18 cellular contexts compared by ENCODE assay signal in genomic region chr22:46961591-46962290, GRCh38.
"Had no signal": no experiment of that assay in that cellular context is flagged by ENCODE, and none has a peak within 500 bp of the region (broad histone marks: within the 10 kb centered on the region; RNA-seq: fewer than 3 reads in every experiment).

No MANE protein-coding gene starts in this region.

- ATAC-seq: activated T-cell treated with anti-CD3 and anti-CD28 coated beads, Interleukin-2, amount 50 U/mL, for 4 hours; gastrocnemius medialis; left colon; right lobe of liver; stimulated activated naive B cell treated with anti-CD40 and anti-IgM and Interleukin-4, amounts not matched to agents 10 μg/mL and 1 μg/mL and 100 μg/mL, for 72 hours had no signal

- H3K9me3 Mint-ChIP-seq: activated T-cell treated with anti-CD3 and anti-CD28 coated beads, Interleukin-2, amount 50 U/mL, for 4 hours; activated T-helper 2 cell treated with anti-CD3 and anti-CD28 coated beads, Interferon-gamma antibody, Interleukin-2, Interleukin-4, amounts not matched to agents 10 μg/mL and 5 μg/mL and 100 μg/mL, durations not matched to agents 14 hours and 24 hours and 36 hours; stimulated activated naive B cell treated with anti-CD40 and anti-IgM and Interleukin-4, amounts not matched to agents 10 μg/mL and 1 μg/mL and 100 μg/mL, for 72 hours had no signal

- H3K4me3 Mint-ChIP-seq: activated T-cell treated with anti-CD3 and anti-CD28 coated beads, Interleukin-2, amount 50 U/mL, for 4 hours; stimulated activated naive B cell treated with anti-CD40 and anti-IgM and Interleukin-4, amounts not matched to agents 10 μg/mL and 1 μg/mL and 100 μg/mL, for 72 hours had no signal

- H3K27me3 Mint-ChIP-seq: stimulated activated naive B cell treated with anti-CD40 and anti-IgM and Interleukin-4, amounts not matched to agents 10 μg/mL and 1 μg/mL and 100 μg/mL, for 72 hours had no signal

- H3K27me3 ChIP-seq: esophagus squamous epithelium, gastrocnemius medialis, right lobe of liver had no signal

- H3K36me3 ChIP-seq: gastrocnemius medialis, right lobe of liver had no signal

- H3K9me3 ChIP-seq: esophagus squamous epithelium, gastrocnemius medialis, right lobe of liver had no signal

- H3K27ac ChIP-seq: coronary artery, esophagus squamous epithelium, gastrocnemius medialis, parathyroid adenoma, right lobe of liver had no signal

- H3K27ac Mint-ChIP-seq: activated T-helper 2 cell treated with anti-CD3 and anti-CD28 coated beads, Interferon-gamma antibody, Interleukin-2, Interleukin-4, amounts not matched to agents 10 μg/mL and 5 μg/mL and 100 μg/mL, durations not matched to agents 14 hours and 24 hours and 36 hours; stimulated activated naive B cell treated with anti-CD40 and anti-IgM and Interleukin-4, amounts not matched to agents 10 μg/mL and 1 μg/mL and 100 μg/mL, for 72 hours had no signal

- H3K4me3 ChIP-seq: coronary artery, esophagus squamous epithelium, gastrocnemius medialis, right lobe of liver, smooth muscle cell had no signal

- DNase-seq: activated naive CD4-positive, alpha-beta T cell treated with Interleukin-2 at 50 U/mL for 16 hours; activated T-cell treated with anti-CD3 and anti-CD28 coated beads, Interleukin-2, amount 50 U/mL, for 4 hours; amygdala; cerebellar nuclear complex; esophagus squamous epithelium; gastrocnemius medialis; head of caudate nucleus; hypothalamus; left colon; mesenchymal stem cell; right lobe of liver; stimulated activated CD4-positive, alpha-beta T cell treated with anti-CD3 and anti-CD28 coated beads, Interleukin-15, amount 100 ng/mL, for 24 hours; stimulated activated naive B cell treated with anti-CD40 and anti-IgM and Interleukin-4, amounts not matched to agents 10 μg/mL and 1 μg/mL and 100 μg/mL, for 72 hours; T-helper 9 cell had no signal

- H3K4me1 ChIP-seq: gastrocnemius medialis, parathyroid adenoma, right lobe of liver had no signal
